ENCODE assay signal across 1 cellular context in the genomic region with DNA sequence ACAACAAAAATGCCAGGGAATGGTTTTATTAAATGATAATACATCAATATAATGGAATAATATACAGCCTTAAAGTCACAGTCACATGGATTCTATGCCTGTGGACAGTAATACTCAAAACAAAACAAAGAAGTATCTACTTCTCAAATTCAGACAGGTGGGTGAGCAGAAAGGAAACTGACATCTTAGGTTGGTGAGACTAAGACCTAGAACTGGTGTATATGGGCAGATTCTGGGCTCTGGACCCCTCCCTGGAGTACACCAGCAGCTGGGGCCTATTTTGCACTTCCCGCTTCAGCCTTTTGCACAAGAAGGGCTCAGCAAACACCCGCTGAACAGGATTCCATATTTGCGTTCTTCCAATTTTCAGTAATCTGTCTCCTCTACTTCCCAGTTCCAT.
A peak's percentile ranks its signal among the peaks of the same experiment; 100 is the strongest.
TF ChIP-seq lines count a peak whose summit lies in the region.

No MANE protein-coding gene starts in this region.

TF ChIP-seq in GM12878, 131 proteins besides CTCF, POLR2A, EP300 and RAD21:
- TF ChIP-seq LARP7 (IDR thresholded peaks at IDR 0.05) (no peak), SPI1 (IDR thresholded peaks at IDR 0.05; ENCODE audit: borderline replicate concordance, insufficient read depth, low read depth, low read length) (peak; percentile 55), PAX5 (IDR thresholded peaks at IDR 0.05; ENCODE audit: borderline replicate concordance, low read depth, low read length) (0 out of 2 replicates have a peak, but pooled peaks have one; percentile 42), TCF3 (IDR thresholded peaks at IDR 0.05; ENCODE audit: borderline replicate concordance, insufficient read depth, low read depth, low read length) (peak; percentile 37; the same call in 1 of the 2 replicates), RELA (IDR thresholded peaks at IDR 0.05; ENCODE audit: borderline replicate concordance, partially characterized antibody) (no peak), TCF12 (IDR thresholded peaks at IDR 0.05; ENCODE audit: low read depth, low read length) (peak; percentile 48; the same call in 1 of the 2 replicates), SMAD5 (IDR thresholded peaks at IDR 0.05; ENCODE audit: low read depth) (no peak), JUNB (IDR thresholded peaks at IDR 0.05) (peak; percentile 78), ETV6 (conservative IDR thresholded peaks at IDR 0.05 in 1 of 2, IDR thresholded peaks at IDR 0.05 in 1 of 2; ENCODE audit: borderline replicate concordance in 1 of 2, low read depth in 1 of 2) (peak in 1 of 2 experiments; percentile 32; a peak in 1 of 4 replicates), IRF4 (IDR thresholded peaks at IDR 0.05; ENCODE audit: low read depth, low read length) (peak; percentile 57; the same call in 1 of the 2 replicates), SP1 (IDR thresholded peaks at IDR 0.05; ENCODE audit: low read depth, low read length) (no peak)
TF ChIP-seq in GM12878: peak in this region for 7.
